12 cellular contexts compared by ENCODE assay signal in the genomic region with DNA sequence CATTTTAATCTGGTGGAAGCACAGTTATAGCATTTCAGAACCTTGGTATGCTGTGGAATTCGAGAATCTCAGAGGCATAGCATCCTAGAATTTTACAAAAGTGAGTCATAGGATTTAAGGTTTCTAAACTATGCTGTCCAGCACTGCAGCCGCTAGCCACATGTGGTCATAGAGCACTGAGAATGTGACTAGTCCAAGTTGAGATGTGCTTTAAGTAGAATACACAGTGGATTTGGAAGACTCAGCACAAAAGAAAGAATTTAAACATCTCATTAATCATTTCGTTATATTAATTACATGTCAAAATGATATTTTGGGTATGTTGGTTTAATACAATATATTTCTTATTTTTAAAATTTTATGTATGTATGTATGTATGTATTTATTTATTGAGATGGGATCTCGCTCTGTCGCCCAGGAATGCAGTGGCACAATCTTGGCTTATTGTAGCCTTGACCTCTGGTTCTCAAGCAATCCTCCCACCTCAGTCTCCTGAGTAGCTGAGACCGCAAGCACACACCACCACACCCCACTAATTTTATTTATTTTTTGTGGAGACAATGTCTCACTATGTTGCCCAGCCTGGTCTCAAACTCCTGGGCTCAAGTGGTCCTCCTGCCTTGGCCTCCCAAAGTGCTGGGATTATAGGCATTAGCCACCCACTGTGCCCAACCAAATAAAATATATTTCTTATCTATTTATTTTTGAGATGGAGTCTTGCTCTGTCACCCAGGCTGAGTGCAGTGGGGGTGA. TPM values are rescaled to one million over a fixed set of nuclear protein-coding genes. Genes with fewer than 3 reads are reported as not detected.
DNase-seq lines count a peak whose midpoint lies in the region; ATAC-seq and TF ChIP-seq lines count a peak whose summit lies in the region.
"Had no signal": no experiment of that assay in that cellular context is flagged by ENCODE, and none has a peak within 500 bp of the region (broad histone marks: within the 10 kb centered on the region; RNA-seq: fewer than 3 reads in every experiment).

No MANE protein-coding gene starts in this region.

- no peak overlapping the region for H3K27ac Mint-ChIP-seq in activated naive CD8-positive, alpha-beta T cell treated with anti-CD3 and anti-CD28 coated beads, Interleukin-2, amount 50 U/mL, for 24 hours

- H3K9me3 Mint-ChIP-seq in activated naive CD8-positive, alpha-beta T cell treated with anti-CD3 and anti-CD28 coated beads, Interleukin-2, amount 50 U/mL, for 24 hours, result no peaks in the 10 kb centered on the region

- DNase-seq in ELR (ENCODE audit: low read depth) (peak; percentile 99), RPMI7951 (ENCODE audit: low read depth) (peak; percentile 95), epithelial cell of esophagus (ENCODE audit: low read depth) (peak; percentile 71), non-pigmented ciliary epithelial cell (ENCODE audit: low read depth) (peak; percentile 96), esophagus muscularis mucosa (ENCODE audit: extremely low spot score) (no peak)
- no peak for DNase-seq in activated naive CD8-positive, alpha-beta T cell treated with anti-CD3 and anti-CD28 coated beads, Interleukin-2, amount 50 U/mL, for 24 hours
- DNase-seq: KBM-7, NCI-H446, right lobe of liver had no signal

- H3K27me3 Mint-ChIP-seq in activated naive CD8-positive, alpha-beta T cell treated with anti-CD3 and anti-CD28 coated beads, Interleukin-2, amount 50 U/mL, for 24 hours, result no peaks in the 10 kb centered on the region

- H3K4me3 ChIP-seq in epithelial cell of esophagus (ENCODE audit: low read length) (no peak overlapping the region), esophagus muscularis mucosa (no peak overlapping the region)
- H3K4me3 ChIP-seq: right lobe of liver had no signal

- no peaks in the 10 kb centered on the region for H3K36me3 ChIP-seq in esophagus muscularis mucosa
- H3K36me3 ChIP-seq: right lobe of liver had no signal

- no peaks in the 10 kb centered on the region for H3K36me3 Mint-ChIP-seq in activated naive CD8-positive, alpha-beta T cell treated with anti-CD3 and anti-CD28 coated beads, Interleukin-2, amount 50 U/mL, for 24 hours (ENCODE audit: low read depth)

- no peak for TF ChIP-seq EP300 in esophagus muscularis mucosa (IDR thresholded peaks at IDR 0.05)

- H3K27me3 ChIP-seq in esophagus muscularis mucosa, result no peaks in the 10 kb centered on the region
- H3K27me3 ChIP-seq: right lobe of liver had no signal

- H3K4me1 Mint-ChIP-seq in activated naive CD8-positive, alpha-beta T cell treated with anti-CD3 and anti-CD28 coated beads, Interleukin-2, amount 50 U/mL, for 24 hours, result no peaks in the 10 kb centered on the region

- no peak overlapping the region for H3K4me3 Mint-ChIP-seq in activated naive CD8-positive, alpha-beta T cell treated with anti-CD3 and anti-CD28 coated beads, Interleukin-2, amount 50 U/mL, for 24 hours

- peak overlapping the region in 2 of 4 donors; percentile 36 to 66 for H3K27ac ChIP-seq in esophagus muscularis mucosa (replicated peaks in 1 of 4)
- H3K27ac ChIP-seq: right lobe of liver had no signal

- ATAC-seq in GM21528 (IDR thresholded peaks at IDR 0.05; ENCODE audit: low FRiP score, unreplicated experiment) (no peak), HG03097 (IDR thresholded peaks at IDR 0.05; ENCODE audit: low FRiP score, unreplicated experiment) (no peak)
- ATAC-seq in activated naive CD8-positive, alpha-beta T cell treated with anti-CD3 and anti-CD28 coated beads, Interleukin-2, amount 50 U/mL, for 24 hours, result no peak
- ATAC-seq: esophagus mucosa, right lobe of liver had no signal

- no peak for TF ChIP-seq POLR2A in esophagus muscularis mucosa (IDR thresholded peaks at IDR 0.05; ENCODE audit: low read depth)

- H3K4me1 ChIP-seq in esophagus muscularis mucosa, result peaks cover 10 to 29% (median 26%) of the 10 kb centered on the region in 4 donors

- no peaks in the 10 kb centered on the region for H3K9me3 ChIP-seq in esophagus muscularis mucosa
- H3K9me3 ChIP-seq: right lobe of liver had no signal

- TF ChIP-seq CTCF in epithelial cell of esophagus (IDR thresholded peaks at IDR 0.05; ENCODE audit: insufficient read depth, low read depth, low read length, missing control alignments), result no peak
- TF ChIP-seq CTCF in esophagus muscularis mucosa (IDR thresholded peaks at IDR 0.05), result no peak

- intact Hi-C loops in esophagus muscularis mucosa (cut with DNase I), result no loop called here

- 62% methylated on average over 6 of the region's 6 CpGs for WGBS in esophagus muscularis mucosa

RNA-seq across cellular contexts. Expression of gene RPS14, which starts 20.4 kb away (rescaled TPM):
- total RNA-seq in RPMI7951 (2014; rRNA removed; shearing (Covaris generic)), result 2,147 and 2,510 TPM in 2 replicates
- total RNA-seq in esophagus muscularis mucosa, result 1,000 to 10,000 TPM; 1,492 to 3,727 (median 2,626) TPM

RNA-seq across cellular contexts. Expression of gene NDST1, which starts 38.0 kb away (rescaled TPM):
- 18.5 and 21.3 TPM in 2 replicates for total RNA-seq in RPMI7951 (2014; rRNA removed; shearing (Covaris generic))
- 100 to 1,000 TPM in 1 of 4 donors, 10 to 100 TPM in 3; 48.2 to 113 (median 74.5) TPM for total RNA-seq in esophagus muscularis mucosa

RNA-seq across cellular contexts. Expression of gene CD74, which starts 57.2 kb away (rescaled TPM):
- total RNA-seq in RPMI7951 (2014; rRNA removed; shearing (Covaris generic)), result 38.7 and 53.3 TPM in 2 replicates
- 100 to 1,000 TPM; 270 to 595 (median 555) TPM for total RNA-seq in esophagus muscularis mucosa

Comparison
In these comparisons a context has a peak if more than half of its experiments do, and no peak if none do; other contexts are left out.
1. DNase-seq: peak in ELR (single experiment), RPMI7951 (single experiment), epithelial cell of esophagus (single experiment) and non-pigmented ciliary epithelial cell (single experiment); none in esophagus muscularis mucosa (single experiment) and activated naive CD8-positive, alpha-beta T cell treated with anti-CD3 and anti-CD28 coated beads, Interleukin-2, amount 50 U/mL, for 24 hours (single experiment).